Comparison of ENCODE assay signal across 13 cellular contexts in the genomic region with DNA sequence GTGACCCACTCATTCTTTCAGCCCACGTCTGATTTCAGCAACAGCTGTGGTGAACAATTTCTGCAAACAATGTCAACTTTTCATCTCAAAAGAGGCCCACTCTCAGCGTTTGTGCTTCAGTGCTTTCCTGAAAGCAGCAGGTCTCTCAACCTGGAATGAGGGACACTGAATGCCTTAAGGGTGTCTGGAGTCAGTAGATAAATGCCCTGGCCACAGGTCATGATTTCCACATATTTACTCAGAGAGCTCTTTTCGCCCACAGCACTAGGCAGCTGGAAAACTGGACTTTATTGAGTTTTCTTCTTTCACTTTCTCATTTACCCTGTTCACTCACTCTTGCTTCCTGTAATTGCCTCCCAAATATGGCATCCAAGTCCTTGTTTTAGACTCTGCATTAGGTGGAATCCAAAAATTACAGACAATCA. TPM values are rescaled to one million over a fixed set of nuclear protein-coding genes. Genes with fewer than 3 reads are reported as not detected.
DNase-seq lines count a peak whose midpoint lies in the region; ATAC-seq lines count a peak whose summit lies in the region.
"Had no signal": no experiment of that assay in that cellular context is flagged by ENCODE, and none has a peak within 500 bp of the region (broad histone marks: within the 10 kb centered on the region; RNA-seq: fewer than 3 reads in every experiment).

No MANE protein-coding gene starts in this region.

- no peak overlapping the region for H2AK5ac ChIP-seq in trophoblast cell (ENCODE audit: low read length)

- no peak overlapping the region for H3K4me2 ChIP-seq in trophoblast cell (ENCODE audit: low read length)

- H3K36me3 ChIP-seq in trophoblast cell (ENCODE audit: control insufficient read depth in 1 of 2, insufficient read depth in 2 of 2, low read length in 2 of 2): no peaks in the 10 kb centered on the region
- H3K36me3 ChIP-seq: HAP-1, heart left ventricle, MG63 had no signal

- no peak overlapping the region for H2BK5ac ChIP-seq in trophoblast cell (ENCODE audit: low read depth, low read length, poor library complexity)

- H3K4me1 ChIP-seq in trophoblast cell (ENCODE audit: control insufficient read depth in 1 of 2, insufficient read depth in 2 of 2, low read length in 2 of 2) (no peaks in the 10 kb centered on the region), right cardiac atrium (ENCODE audit: control insufficient read depth, insufficient read depth, low read length) (no peaks in the 10 kb centered on the region)
- H3K4me1 ChIP-seq: heart left ventricle had no signal

- no peak overlapping the region for H3K9ac ChIP-seq in trophoblast cell (ENCODE audit: low read length)

- no peaks in the 10 kb centered on the region for H3K79me2 ChIP-seq in trophoblast cell (ENCODE audit: control insufficient read depth, insufficient read depth, low read length, poor library complexity)

- peak; percentile 16 for DNase-seq in HCEC 1CT
- peak; percentile 22 to 39 for DNase-seq in trophoblast cell
- no peak for DNase-seq in right cardiac atrium
- DNase-seq in medulla oblongata (ENCODE audit: extremely low spot score): no peak
- DNase-seq in NCI-H2196 (lab: John Stamatoyannopoulos, UW; ENCODE audit: unreplicated experiment): no peak
- DNase-seq: activated T-cell treated with anti-CD3 and anti-CD28 coated beads, Interleukin-2, amount 50 U/mL, for 4 hours; DMS 273 treated with DMSO at 0.1 percent for 48 hours; heart left ventricle; MG63 had no signal

- H2AFZ ChIP-seq in trophoblast cell (ENCODE audit: insufficient read depth, low read length, poor library complexity): no peak overlapping the region

- H3K79me1 ChIP-seq in trophoblast cell (ENCODE audit: low read length): no peaks in the 10 kb centered on the region

- intact Hi-C loops in right cardiac atrium (cut with DNase I): no loop called here

- no peak overlapping the region for H2BK12ac ChIP-seq in trophoblast cell (ENCODE audit: low read length)

- H3K4ac ChIP-seq in trophoblast cell (ENCODE audit: low read depth, low read length): no peak overlapping the region

- no peak overlapping the region for H3K18ac ChIP-seq in trophoblast cell (ENCODE audit: low read length)

- H4K12ac ChIP-seq in trophoblast cell (ENCODE audit: low read depth, low read length): no peak overlapping the region

- no peaks in the 10 kb centered on the region for H3K9me3 ChIP-seq in trophoblast cell (ENCODE audit: insufficient read depth, low read depth, low read length)
- H3K9me3 ChIP-seq in right cardiac atrium (ENCODE audit: control insufficient read depth, low read length): no peaks in the 10 kb centered on the region
- H3K9me3 ChIP-seq: HAP-1, heart left ventricle, MG63 had no signal

- no peak overlapping the region for H4K91ac ChIP-seq in trophoblast cell (ENCODE audit: low read depth, low read length)

- H3K14ac ChIP-seq in trophoblast cell (ENCODE audit: low read length): no peak overlapping the region

- no peak overlapping the region for H3K4me3 ChIP-seq in trophoblast cell (ENCODE audit: low read depth, low read length)
- no peak overlapping the region for H3K4me3 ChIP-seq in right cardiac atrium (ENCODE audit: low read length)
- H3K4me3 ChIP-seq: HAP-1, MG63 had no signal

- H3K27me3 ChIP-seq in trophoblast cell (ENCODE audit: insufficient read depth, low read length) (no peaks in the 10 kb centered on the region), right cardiac atrium (ENCODE audit: control insufficient read depth, insufficient read depth) (no peaks in the 10 kb centered on the region)
- H3K27me3 ChIP-seq: heart left ventricle, MG63 had no signal

- ATAC-seq in GM18873 (IDR thresholded peaks at IDR 0.05; ENCODE audit: low FRiP score, unreplicated experiment): peak; percentile 74
- peak; percentile 69 for ATAC-seq in HG03469 (IDR thresholded peaks at IDR 0.05; ENCODE audit: unreplicated experiment)
- no peak for ATAC-seq in right cardiac atrium
- no peak for ATAC-seq in HG02970 (IDR thresholded peaks at IDR 0.05; ENCODE audit: low FRiP score, unreplicated experiment)
- ATAC-seq: activated T-cell treated with anti-CD3 and anti-CD28 coated beads, Interleukin-2, amount 50 U/mL, for 4 hours; heart left ventricle had no signal

- H3K23ac ChIP-seq in trophoblast cell (ENCODE audit: low read length): no peak overlapping the region

- no peak overlapping the region for H2BK120ac ChIP-seq in trophoblast cell (ENCODE audit: insufficient read depth, low read length, poor library complexity)

- H3K27ac ChIP-seq in trophoblast cell (ENCODE audit: low read depth, low read length) (no peak overlapping the region), right cardiac atrium (ENCODE audit: low read length) (no peak overlapping the region)
- H3K27ac ChIP-seq: heart left ventricle had no signal

- H4K8ac ChIP-seq in trophoblast cell (ENCODE audit: low read depth, low read length): no peak overlapping the region

- no CpG with 5 or more reads among the region's 3 CpGs for WGBS in trophoblast cell (ENCODE audit: extremely low coverage, insufficient coverage, insufficient read length)
- 34% methylated on average over 3 of the region's 3 CpGs for WGBS in right cardiac atrium

RNA-seq across cellular contexts. Expression of a gene that starts 52.8 kb away (rescaled TPM):
- polyA plus RNA-seq in trophoblast cell (2013): 0.83 and 1.3 TPM in 2 replicates
- not detected for total RNA-seq in right cardiac atrium
- polyA plus RNA-seq in right cardiac atrium: not detected
- total RNA-seq: activated T-cell treated with anti-CD3 and anti-CD28 coated beads, Interleukin-2, amount 50 U/mL, for 4 hours had no signal
- polyA plus RNA-seq: heart left ventricle had no signal

Comparison
In these comparisons a context has a peak if more than half of its experiments do, and no peak if none do; other contexts are left out.
1. ATAC-seq: peak in GM18873 (single experiment) and HG03469 (single experiment); none in right cardiac atrium (0 of 2) and HG02970 (single experiment).
2. DNase-seq: peak in HCEC 1CT (single experiment) and trophoblast cell (2 of 2); none in right cardiac atrium (0 of 3), medulla oblongata (single experiment) and NCI-H2196 (single experiment).